ENCODE assay signal across 30 cellular contexts in genomic region chr17:78854508-78854907, GRCh38. TPM values are rescaled to one million over a fixed set of nuclear protein-coding genes. Genes with fewer than 3 reads are reported as not detected.
"Had no signal": no experiment of that assay in that cellular context is flagged by ENCODE, and none has a peak within 500 bp of the region (broad histone marks: within the 10 kb centered on the region; RNA-seq: fewer than 3 reads in every experiment).

No MANE protein-coding gene starts in this region.

- H3K4me2 ChIP-seq: PC-9 had no signal

- H2AFZ ChIP-seq: PC-9 had no signal

- H3K27ac ChIP-seq: ascending aorta, cardiac muscle cell, PC-9 had no signal

- H3K4me1 ChIP-seq: ascending aorta had no signal

- ATAC-seq: activated CD4-positive, alpha-beta T cell treated with anti-CD3 and anti-CD28 coated beads for 36 hours; activated CD4-positive, CD25-positive, alpha-beta regulatory T cell treated with anti-CD3 and anti-CD28 coated beads, Interleukin-2, amount 50 U/mL, for 24 hours; activated CD8-positive, alpha-beta T cell treated with anti-CD3 and anti-CD28 coated beads, Interleukin-2, amount 10 ng/mL, durations not matched to agents 7 days and 5 days; WTC11 had no signal

- H3K4me3 ChIP-seq: ascending aorta, cardiac muscle cell, PC-9 had no signal

- DNase-seq: activated CD4-positive, alpha-beta T cell treated with anti-CD3 and anti-CD28 coated beads for 36 hours; activated CD4-positive, alpha-beta T cell treated with anti-CD3 and anti-CD28 coated beads, Interleukin-2, amount 10 ng/mL, durations not matched to agents 7 days and 5 days; activated CD4-positive, alpha-beta T cell treated with anti-CD3 and anti-CD28 coated beads, Interleukin-2, amount 50 U/mL, for 48 hours; activated CD8-positive, alpha-beta T cell treated with anti-CD3 and anti-CD28 coated beads, Interleukin-2, amount 10 ng/mL, durations not matched to agents 7 days and 5 days; activated gamma-delta T cell; activated naive CD4-positive, alpha-beta T cell treated with Interleukin-2 at 50 U/mL for 16 hours; activated naive CD8-positive, alpha-beta T cell treated with anti-CD3 and anti-CD28 coated beads, Interleukin-2, amount 10 ng/mL, durations not matched to agents 7 days and 5 days; activated T-cell treated with anti-CD3 and anti-CD28 coated beads, Interleukin-2, amount 50 U/mL, for 24 hours; amygdala; KBM-7; MM.1S; MV-4-11; NCI-H1092; NCI-H1436 treated with DMSO at 0.1 percent for 48 hours; NCI-H1694 treated with DMSO at 0.1 percent for 48 hours; NCI-H2029; NCI-H345; NCI-H524 treated with DMSO at 0.1 percent for 48 hours; PC-9; Right ventricle myocardium superior; SW 1271; T-helper 1 cell; T-helper 2 cell; T-helper 9 cell had no signal

- H3K36me3 ChIP-seq: cardiac muscle cell had no signal

- H3K27me3 ChIP-seq: ascending aorta, cardiac muscle cell had no signal

- H3K9me3 ChIP-seq: ascending aorta had no signal

RNA-seq across cellular contexts. Expression of gene CEP295NL, which starts 48.5 kb away (rescaled TPM):
- total RNA-seq: activated CD4-positive, alpha-beta T cell treated with anti-CD3 and anti-CD28 coated beads for 36 hours; activated T-helper 2 cell treated with anti-CD3 and anti-CD28 coated beads, Interferon-gamma antibody, Interleukin-2, Interleukin-4, amounts not matched to agents 10 μg/mL and 5 μg/mL and 100 μg/mL, durations not matched to agents 14 hours and 24 hours and 36 hours; OCI-LY7 had no signal
